Comparison of ENCODE assay signal across 23 cellular contexts in the genomic region with DNA sequence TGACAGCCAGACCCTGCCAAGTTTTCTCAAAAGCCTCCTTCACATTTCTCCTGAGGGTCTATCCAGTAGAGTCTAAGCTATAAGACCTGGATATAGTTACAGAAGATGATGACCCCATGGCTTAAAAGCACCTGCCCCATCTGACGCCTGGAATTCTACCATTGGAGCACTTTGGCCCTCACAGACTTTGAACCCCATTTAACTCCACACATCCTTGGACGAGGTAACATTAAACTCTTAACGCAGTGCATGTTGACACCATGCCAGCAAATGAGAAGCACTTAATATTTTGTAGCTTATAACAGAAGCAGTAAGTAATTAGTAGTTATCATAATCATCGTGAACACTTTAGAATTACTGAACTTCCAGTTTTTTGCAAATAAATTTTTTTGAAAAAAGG.
A peak's percentile ranks its signal among the peaks of the same experiment; 100 is the strongest.
DNase-seq lines count a peak whose midpoint lies in the region; ATAC-seq and TF ChIP-seq lines count a peak whose summit lies in the region.
"Had no signal": no experiment of that assay in that cellular context is flagged by ENCODE, and none has a peak within 500 bp of the region (broad histone marks: within the 10 kb centered on the region; RNA-seq: fewer than 3 reads in every experiment).

No MANE protein-coding gene starts in this region.

- no peak overlapping the region for H3K4me3 ChIP-seq in CD4-positive, alpha-beta memory T cell (ENCODE audit: low read length in 2 of 2)
- H3K4me3 ChIP-seq: A549; BLaER1 treated with 17β-estradiol and CSF1 and Interleukin-3, amounts not matched to agents 10 nM and 100 nM; MG63 had no signal

- H3K27ac Mint-ChIP-seq in activated CD4-positive, alpha-beta memory T cell treated with anti-CD3 and anti-CD28 coated beads for 36 hours: peak overlapping the region; percentile 98
- no peak overlapping the region for H3K27ac Mint-ChIP-seq in activated CD4-positive, alpha-beta memory T cell treated with anti-CD3 and anti-CD28 coated beads, Interleukin-2, amount 10 ng/mL, durations not matched to agents 7 days and 5 days
- H3K27ac Mint-ChIP-seq in activated naive CD8-positive, alpha-beta T cell treated with anti-CD3 and anti-CD28 coated beads for 36 hours: peak overlapping the region; percentile 26
- H3K27ac Mint-ChIP-seq in activated naive CD8-positive, alpha-beta T cell treated with anti-CD3 and anti-CD28 coated beads, Interleukin-2, amount 50 U/mL, for 24 hours: no peak overlapping the region
- no peak overlapping the region for H3K27ac Mint-ChIP-seq in CD4-positive, alpha-beta memory T cell
- no peak overlapping the region for H3K27ac Mint-ChIP-seq in type B pancreatic cell
- H3K27ac Mint-ChIP-seq: CD4-positive, alpha-beta T cell had no signal

- H3K4me1 Mint-ChIP-seq in activated CD4-positive, alpha-beta memory T cell treated with anti-CD3 and anti-CD28 coated beads for 36 hours (ENCODE audit: low read depth): peaks cover 73% of the 10 kb centered on the region
- H3K4me1 Mint-ChIP-seq in activated CD4-positive, alpha-beta memory T cell treated with anti-CD3 and anti-CD28 coated beads, Interleukin-2, amount 10 ng/mL, durations not matched to agents 7 days and 5 days: peaks cover 69% of the 10 kb centered on the region
- H3K4me1 Mint-ChIP-seq in activated naive CD8-positive, alpha-beta T cell treated with anti-CD3 and anti-CD28 coated beads for 36 hours: peaks cover 51% of the 10 kb centered on the region
- peaks cover 79% of the 10 kb centered on the region for H3K4me1 Mint-ChIP-seq in activated naive CD8-positive, alpha-beta T cell treated with anti-CD3 and anti-CD28 coated beads, Interleukin-2, amount 50 U/mL, for 24 hours
- peaks cover 16 to 24% (median 21%) of the 10 kb centered on the region in 4 donors for H3K4me1 Mint-ChIP-seq in CD4-positive, alpha-beta memory T cell
- peaks cover 5% of the 10 kb centered on the region for H3K4me1 Mint-ChIP-seq in type B pancreatic cell (ENCODE audit: unreplicated experiment)

- H3K4me1 ChIP-seq in CD4-positive, alpha-beta memory T cell (ENCODE audit: insufficient read depth, low read length): peaks cover 20% of the 10 kb centered on the region

- H3K9me3 ChIP-seq in CD4-positive, alpha-beta memory T cell (ENCODE audit: control insufficient read depth in 1 of 2, low read length in 2 of 2): no peaks in the 10 kb centered on the region
- H3K9me3 ChIP-seq: A549; BLaER1 treated with 17β-estradiol and CSF1 and Interleukin-3, amounts not matched to agents 10 nM and 100 nM; MG63 had no signal

- POLR2A ChIA-PET in activated CD4-positive, alpha-beta memory T cell treated with anti-CD3 and anti-CD28 coated beads for 36 hours (lab: Charles Lee): interaction anchor here (1.1 to 2.0 kb wide), 4 partner anchors 10 to 134 kb away, joined by 3 to 9 read pairs (median 4); no protein-coding TSS in a partner anchor
- POLR2A ChIA-PET in activated CD4-positive, alpha-beta memory T cell treated with anti-CD3 and anti-CD28 coated beads, Interleukin-2, amount 10 ng/mL, durations not matched to agents 7 days and 5 days (lab: Charles Lee): interaction anchor here (1.7 to 17.3 kb wide), 3 partner anchors 11 to 136 kb away, joined by 6 to 431 read pairs (median 50); partner anchors contain the start of gene DUSP5
- POLR2A ChIA-PET in CD4-positive, alpha-beta memory T cell (lab: Charles Lee; ENCODE audit: partially characterized antibody): interaction anchor here (1.9 kb wide), 1 partner anchor 48 kb away, joined by 4 read pairs; no protein-coding TSS in a partner anchor

- intact Hi-C loops in activated CD4-positive, alpha-beta memory T cell treated with anti-CD3 and anti-CD28 coated beads for 36 hours (cut with micrococcal nuclease): no loop called here
- intact Hi-C loops in left colon (cut with DNase I, micrococcal nuclease): no loop called here
- intact Hi-C loops in CD4-positive, alpha-beta memory T cell (cut with micrococcal nuclease): no loop called here

- no peak overlapping the region for H3K4me3 Mint-ChIP-seq in activated CD4-positive, alpha-beta memory T cell treated with anti-CD3 and anti-CD28 coated beads for 36 hours
- H3K4me3 Mint-ChIP-seq in activated CD4-positive, alpha-beta memory T cell treated with anti-CD3 and anti-CD28 coated beads, Interleukin-2, amount 10 ng/mL, durations not matched to agents 7 days and 5 days: no peak overlapping the region
- no peak overlapping the region for H3K4me3 Mint-ChIP-seq in activated naive CD8-positive, alpha-beta T cell treated with anti-CD3 and anti-CD28 coated beads for 36 hours
- H3K4me3 Mint-ChIP-seq in activated naive CD8-positive, alpha-beta T cell treated with anti-CD3 and anti-CD28 coated beads, Interleukin-2, amount 50 U/mL, for 24 hours: no peak overlapping the region
- H3K4me3 Mint-ChIP-seq in CD4-positive, alpha-beta memory T cell: no peak overlapping the region
- no peak overlapping the region for H3K4me3 Mint-ChIP-seq in type B pancreatic cell
- H3K4me3 Mint-ChIP-seq: CD4-positive, alpha-beta T cell had no signal

- ATAC-seq in activated naive CD8-positive, alpha-beta T cell treated with anti-CD3 and anti-CD28 coated beads, Interleukin-2, amount 50 U/mL, for 24 hours: no peak
- peak; percentile 62 for ATAC-seq in left colon
- ATAC-seq: A549 had no signal

- CTCF ChIA-PET in activated CD4-positive, alpha-beta memory T cell treated with anti-CD3 and anti-CD28 coated beads for 36 hours (lab: Charles Lee): interaction anchor here (0.8 to 1.6 kb wide), 4 partner anchors 9 to 180 kb away, joined by 3 to 9 read pairs (median 3); no protein-coding TSS in a partner anchor
- CTCF ChIA-PET in activated CD4-positive, alpha-beta memory T cell treated with anti-CD3 and anti-CD28 coated beads, Interleukin-2, amount 10 ng/mL, durations not matched to agents 7 days and 5 days (lab: Charles Lee): interaction anchor here (0.8 to 4.0 kb wide), 4 partner anchors 9 to 132 kb away, joined by 3 to 20 read pairs (median 4); no protein-coding TSS in a partner anchor
- CTCF ChIA-PET in CD4-positive, alpha-beta memory T cell (lab: Charles Lee; ENCODE audit: partially characterized antibody): interaction anchor here (1.0 to 3.5 kb wide), 4 partner anchors 9 to 174 kb away, joined by 3 to 14 read pairs (median 4); no protein-coding TSS in a partner anchor

- no peaks in the 10 kb centered on the region for H3K36me3 ChIP-seq in CD4-positive, alpha-beta memory T cell (ENCODE audit: insufficient read depth, low read length)
- H3K36me3 ChIP-seq: BLaER1 treated with 17β-estradiol and CSF1 and Interleukin-3, amounts not matched to agents 10 nM and 100 nM; MG63 had no signal

- no peaks in the 10 kb centered on the region for H3K27me3 Mint-ChIP-seq in activated CD4-positive, alpha-beta memory T cell treated with anti-CD3 and anti-CD28 coated beads for 36 hours
- H3K27me3 Mint-ChIP-seq in activated CD4-positive, alpha-beta memory T cell treated with anti-CD3 and anti-CD28 coated beads, Interleukin-2, amount 10 ng/mL, durations not matched to agents 7 days and 5 days: no peaks in the 10 kb centered on the region
- H3K27me3 Mint-ChIP-seq in activated naive CD8-positive, alpha-beta T cell treated with anti-CD3 and anti-CD28 coated beads for 36 hours: no peaks in the 10 kb centered on the region
- no peaks in the 10 kb centered on the region for H3K27me3 Mint-ChIP-seq in activated naive CD8-positive, alpha-beta T cell treated with anti-CD3 and anti-CD28 coated beads, Interleukin-2, amount 50 U/mL, for 24 hours
- H3K27me3 Mint-ChIP-seq in CD4-positive, alpha-beta memory T cell: no peaks in the 10 kb centered on the region
- peaks cover 5% of the 10 kb centered on the region for H3K27me3 Mint-ChIP-seq in type B pancreatic cell
- H3K27me3 Mint-ChIP-seq: CD4-positive, alpha-beta T cell had no signal

- H3K27me3 ChIP-seq in CD4-positive, alpha-beta memory T cell (ENCODE audit: insufficient read depth, low read length): no peaks in the 10 kb centered on the region
- H3K27me3 ChIP-seq: BLaER1 treated with 17β-estradiol and CSF1 and Interleukin-3, amounts not matched to agents 10 nM and 100 nM; MG63 had no signal

- H3K9me3 Mint-ChIP-seq in activated CD4-positive, alpha-beta memory T cell treated with anti-CD3 and anti-CD28 coated beads for 36 hours: no peaks in the 10 kb centered on the region
- H3K9me3 Mint-ChIP-seq in activated CD4-positive, alpha-beta memory T cell treated with anti-CD3 and anti-CD28 coated beads, Interleukin-2, amount 10 ng/mL, durations not matched to agents 7 days and 5 days: no peaks in the 10 kb centered on the region
- H3K9me3 Mint-ChIP-seq in activated naive CD8-positive, alpha-beta T cell treated with anti-CD3 and anti-CD28 coated beads for 36 hours: no peaks in the 10 kb centered on the region
- H3K9me3 Mint-ChIP-seq in activated naive CD8-positive, alpha-beta T cell treated with anti-CD3 and anti-CD28 coated beads, Interleukin-2, amount 50 U/mL, for 24 hours: no peaks in the 10 kb centered on the region
- H3K9me3 Mint-ChIP-seq in CD4-positive, alpha-beta memory T cell: peaks cover 0 to 8% (median 5%) of the 10 kb centered on the region in 8 donors
- H3K9me3 Mint-ChIP-seq in type B pancreatic cell: no peaks in the 10 kb centered on the region
- H3K9me3 Mint-ChIP-seq: CD4-positive, alpha-beta T cell had no signal

- H3K27ac ChIP-seq in CD4-positive, alpha-beta memory T cell (ENCODE audit: low read depth, low read length): no peak overlapping the region
- H3K27ac ChIP-seq: BLaER1 treated with 17β-estradiol and CSF1 and Interleukin-3, amounts not matched to agents 10 nM and 100 nM had no signal

- TF ChIP-seq CTCF in type B pancreatic cell (conservative IDR thresholded peaks at IDR 0.05): no peak

- no peak for DNase-seq in activated CD4-positive, alpha-beta memory T cell treated with anti-CD3 and anti-CD28 coated beads for 36 hours
- no peak for DNase-seq in activated CD4-positive, alpha-beta memory T cell treated with anti-CD3 and anti-CD28 coated beads, Interleukin-2, amount 10 ng/mL, durations not matched to agents 7 days and 5 days
- DNase-seq in activated naive CD8-positive, alpha-beta T cell treated with anti-CD3 and anti-CD28 coated beads for 36 hours: no peak
- no peak for DNase-seq in activated naive CD8-positive, alpha-beta T cell treated with anti-CD3 and anti-CD28 coated beads, Interleukin-2, amount 50 U/mL, for 24 hours
- DNase-seq in left colon (no peak), type B pancreatic cell (ENCODE audit: extremely low spot score, unreplicated experiment) (no peak)
- no peak for DNase-seq in CD4-positive, alpha-beta memory T cell
- DNase-seq: AML-193; CD4-positive, alpha-beta T cell; COR-L47; DMS53; IMR-90; KG1; NCI-H1417 treated with DMSO at 0.1 percent for 48 hours; NCI-H1694 treated with DMSO at 0.1 percent for 48 hours; NCI-H2081; NCI-H2227 treated with DMSO at 0.1 percent for 48 hours; NCI-H526 treated with DMSO at 0.1 percent for 48 hours; Right ventricle myocardium superior; RPMI8226 had no signal

- H3K36me3 Mint-ChIP-seq in activated CD4-positive, alpha-beta memory T cell treated with anti-CD3 and anti-CD28 coated beads for 36 hours: peaks cover 11% of the 10 kb centered on the region
- H3K36me3 Mint-ChIP-seq in activated CD4-positive, alpha-beta memory T cell treated with anti-CD3 and anti-CD28 coated beads, Interleukin-2, amount 10 ng/mL, durations not matched to agents 7 days and 5 days (ENCODE audit: low read depth): peaks cover 16% of the 10 kb centered on the region
- H3K36me3 Mint-ChIP-seq in activated naive CD8-positive, alpha-beta T cell treated with anti-CD3 and anti-CD28 coated beads for 36 hours: no peaks in the 10 kb centered on the region
- no peaks in the 10 kb centered on the region for H3K36me3 Mint-ChIP-seq in activated naive CD8-positive, alpha-beta T cell treated with anti-CD3 and anti-CD28 coated beads, Interleukin-2, amount 50 U/mL, for 24 hours (ENCODE audit: low read depth)
- peaks cover 0 to 9% of the 10 kb centered on the region in 2 donors for H3K36me3 Mint-ChIP-seq in CD4-positive, alpha-beta memory T cell
- no peaks in the 10 kb centered on the region for H3K36me3 Mint-ChIP-seq in type B pancreatic cell

Comparison
In these comparisons a context has a peak if more than half of its experiments do, and no peak if none do; other contexts are left out.
1. H3K27ac Mint-ChIP-seq: peak in activated CD4-positive, alpha-beta memory T cell treated with anti-CD3 and anti-CD28 coated beads for 36 hours (single experiment) and activated naive CD8-positive, alpha-beta T cell treated with anti-CD3 and anti-CD28 coated beads for 36 hours (single experiment); none in activated CD4-positive, alpha-beta memory T cell treated with anti-CD3 and anti-CD28 coated beads, Interleukin-2, amount 10 ng/mL, durations not matched to agents 7 days and 5 days (single experiment), activated naive CD8-positive, alpha-beta T cell treated with anti-CD3 and anti-CD28 coated beads, Interleukin-2, amount 50 U/mL, for 24 hours (single experiment), CD4-positive, alpha-beta memory T cell (0 of 7) and type B pancreatic cell (single experiment).